ENCODE assay signal across 15 cellular contexts in the genomic region with DNA sequence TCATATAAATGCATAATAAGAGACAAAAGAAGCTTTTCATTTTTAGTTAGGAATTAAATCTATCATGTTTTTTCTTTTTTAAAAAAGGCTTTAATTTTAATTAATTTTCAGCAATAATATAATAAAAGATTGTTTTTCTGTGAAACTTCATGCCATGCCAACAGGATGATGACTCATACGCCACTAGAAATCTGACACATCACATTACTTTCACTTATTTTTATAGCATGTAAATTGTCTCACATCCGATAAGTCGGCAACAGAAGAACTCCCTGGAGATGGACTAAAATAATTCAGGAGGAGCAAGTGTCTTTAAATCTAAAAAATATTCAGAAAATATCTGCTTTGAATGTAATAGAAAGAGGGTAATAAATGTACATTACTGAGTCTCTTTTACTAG.
DNase-seq lines count a peak whose midpoint lies in the region; ATAC-seq, FAIRE-seq and TF ChIP-seq lines count a peak whose summit lies in the region.
"Had no signal": no experiment of that assay in that cellular context is flagged by ENCODE, and none has a peak within 500 bp of the region (broad histone marks: within the 10 kb centered on the region; RNA-seq: fewer than 3 reads in every experiment).

No MANE protein-coding gene starts in this region.

- H3K27ac ChIP-seq in RWPE1: 0 out of 2 replicates have a peak overlapping the region, but pooled peaks have one; percentile 28
- H3K27ac ChIP-seq: body of pancreas, lower lobe of right lung, skin epidermis had no signal

- DNase-seq in GM03348 (ENCODE audit: low spot score): peak; percentile 26
- peak; percentile 55 for DNase-seq in RWPE1 (ENCODE audit: low spot score)
- peak; percentile 64 for DNase-seq in epithelial cell of esophagus (ENCODE audit: low read depth)
- peak; percentile 61 for DNase-seq in pulmonary artery endothelial cell (ENCODE audit: low read depth, low spot score)
- DNase-seq in C1 segment of cervical spinal cord (lab: John Stamatoyannopoulos, UW): no peak
- DNase-seq in T-helper 9 cell: no peak
- DNase-seq in GM19239 (ENCODE audit: insufficient read length, low spot score): no peak
- DNase-seq: activated CD4-positive, alpha-beta T cell treated with anti-CD3 and anti-CD28 coated beads, Interleukin-2, amount 10 ng/mL, durations not matched to agents 7 days and 5 days; body of pancreas; Caco-2; endodermal cell; lower lobe of right lung; NCI-H2171 had no signal

- FAIRE-seq in GM19239 (lab: Jason Lieb, UNC): no peak

- CTCF ChIA-PET in RWPE1 (lab: Yijun Ruan, JAX): interaction anchor here (0.7 kb wide), 1 partner anchor 791 kb away, joined by 3 read pairs; no protein-coding TSS in a partner anchor

- H3K4me3 ChIP-seq in epithelial cell of esophagus (ENCODE audit: low read length): no peak overlapping the region
- H3K4me3 ChIP-seq: body of pancreas, lower lobe of right lung, skin epidermis had no signal

- TF ChIP-seq CTCF in RWPE1 (conservative IDR thresholded peaks at IDR 0.05; ENCODE audit: low read depth) (no peak), epithelial cell of esophagus (IDR thresholded peaks at IDR 0.05; ENCODE audit: insufficient read depth, low read depth, low read length, missing control alignments) (no peak)

- POLR2A ChIA-PET in RWPE1 (lab: Yijun Ruan, JAX; ENCODE audit: low non-redundant PET): no interaction called here

- no peak for ATAC-seq in HG03571 (IDR thresholded peaks at IDR 0.05; ENCODE audit: unreplicated experiment)
- ATAC-seq: body of pancreas, lower lobe of right lung had no signal

Comparison
In these comparisons a context has a peak if more than half of its experiments do, and no peak if none do; other contexts are left out.
1. DNase-seq: peak in GM03348 (single experiment), RWPE1 (single experiment), epithelial cell of esophagus (single experiment) and pulmonary artery endothelial cell (single experiment); none in C1 segment of cervical spinal cord (0 of 14), T-helper 9 cell (single experiment) and GM19239 (single experiment).